17 cellular contexts compared by ENCODE assay signal in the genomic region with DNA sequence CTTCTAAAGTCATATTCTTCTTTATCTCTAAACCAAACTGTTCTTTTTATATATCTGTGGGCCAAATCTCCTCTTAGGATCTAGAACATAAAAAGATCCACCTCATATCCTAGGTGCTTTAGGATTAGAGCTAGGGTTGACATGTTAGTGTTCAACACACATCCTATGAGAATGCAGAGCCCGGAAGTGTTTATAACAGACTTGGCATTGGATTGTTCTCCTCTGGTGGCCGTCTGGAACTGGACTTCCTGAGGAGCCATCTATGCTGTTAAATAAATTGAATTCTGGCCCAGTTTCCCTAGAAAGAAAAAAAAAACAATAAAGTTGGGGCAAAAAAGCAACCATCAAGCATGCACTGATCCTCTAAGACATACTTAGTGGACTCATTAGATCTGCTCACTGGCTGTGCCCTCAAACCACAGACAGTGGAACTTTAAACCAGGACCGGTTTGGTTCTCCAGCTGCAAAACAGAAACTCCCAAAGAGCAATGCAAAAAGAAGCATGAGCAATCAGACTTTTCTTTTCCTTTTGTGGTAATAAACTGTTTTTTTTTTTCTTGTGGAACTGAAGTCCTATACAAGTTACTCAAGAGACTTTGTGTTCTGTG.
"Had no signal": no experiment of that assay in that cellular context is flagged by ENCODE, and none has a peak within 500 bp of the region (broad histone marks: within the 10 kb centered on the region; RNA-seq: fewer than 3 reads in every experiment).

No MANE protein-coding gene starts in this region.

- DNase-seq: colonic mucosa; effector CD4-positive, alpha-beta T cell; heart left ventricle; hippocampal formation; left lung; lower lobe of right lung; natural killer cell; nucleus accumbens; ovary; stimulated activated CD4-positive, alpha-beta T cell treated with anti-CD3 and anti-CD28 coated beads, Interleukin-2, amount 100 ng/mL, for 48 hours; stimulated activated naive CD4-positive, alpha-beta T cell treated with Interleukin-2 at 50 U/mL for 16 hours; trophoblast cell had no signal

- H3K4me1 Mint-ChIP-seq: memory B cell, natural killer cell, neural crest cell had no signal

- ATAC-seq: left lung, lower lobe of right lung, natural killer cell had no signal

- H3K4me3 ChIP-seq: colonic mucosa, heart left ventricle, left lung, lower lobe of right lung, ovary, right atrium auricular region, smooth muscle cell had no signal

- H3K4me2 ChIP-seq: smooth muscle cell had no signal

- H3K36me3 ChIP-seq: colonic mucosa, heart left ventricle, left lung, lower lobe of right lung, ovary, right atrium auricular region had no signal

- H3K27me3 ChIP-seq: colonic mucosa, heart left ventricle, left lung, ovary, right atrium auricular region had no signal

- H3K4me1 ChIP-seq: colonic mucosa, left lung, lower lobe of right lung had no signal

- H3K4me3 Mint-ChIP-seq: memory B cell, mesothelial cell of epicardium, natural killer cell, neural crest cell had no signal

- H3K9me3 Mint-ChIP-seq: mesothelial cell of epicardium, neural crest cell had no signal

- H3K27ac Mint-ChIP-seq: memory B cell, mesothelial cell of epicardium, natural killer cell had no signal

- H3K27ac ChIP-seq: colonic mucosa, heart left ventricle, left lung, lower lobe of right lung, ovary, right atrium auricular region had no signal

- H3K9me3 ChIP-seq: colonic mucosa, heart left ventricle, left lung, lower lobe of right lung, ovary, right atrium auricular region had no signal

- H3K36me3 Mint-ChIP-seq: memory B cell, mesothelial cell of epicardium, natural killer cell had no signal
